Comparison of ENCODE assay signal across 8 cellular contexts in the genomic region with DNA sequence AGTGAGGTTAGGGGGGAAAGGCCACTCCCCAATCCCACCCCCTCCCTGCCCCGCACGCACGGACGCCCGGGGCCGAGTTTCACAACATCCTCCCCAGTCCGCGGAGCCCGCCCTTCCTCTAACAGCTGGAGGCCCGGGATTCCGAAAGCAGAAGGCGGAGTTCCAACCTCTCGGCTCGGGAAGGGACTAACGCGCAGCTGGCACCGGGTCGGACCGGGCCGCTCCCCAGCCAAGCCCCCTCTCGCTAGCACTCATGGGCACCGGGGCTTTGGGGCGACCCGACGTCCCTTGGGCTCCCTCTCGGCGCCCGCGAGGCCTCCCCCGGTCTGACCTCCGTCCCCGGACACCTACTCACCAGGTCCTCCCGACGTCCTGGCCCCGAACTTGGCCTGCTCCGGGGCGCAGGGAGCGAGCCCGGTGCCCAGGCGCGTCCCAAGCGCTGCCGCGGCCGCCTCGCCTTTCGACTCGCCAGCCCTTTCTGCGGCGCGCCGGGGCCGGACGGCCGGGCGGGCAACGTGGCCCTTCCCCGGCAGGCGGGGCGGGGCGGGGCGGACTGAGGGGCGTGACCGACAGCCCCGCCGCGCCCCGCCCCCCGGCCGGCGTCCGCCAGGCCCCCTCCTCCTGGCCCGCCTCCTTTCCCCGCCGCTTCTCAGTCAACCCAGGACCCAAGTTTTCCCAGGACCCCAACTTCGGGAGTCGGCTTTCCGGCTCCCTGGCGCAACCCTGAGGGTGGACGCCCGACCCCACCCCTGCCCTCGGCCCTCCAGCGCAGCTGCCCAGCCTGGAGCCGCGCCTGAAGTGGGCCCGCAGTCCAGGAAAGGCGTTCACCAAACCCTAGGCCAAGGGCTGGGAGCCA. TPM values are rescaled to one million over a fixed set of nuclear protein-coding genes. Genes with fewer than 3 reads are reported as not detected.
DNase-seq lines count a peak whose midpoint lies in the region; ATAC-seq and TF ChIP-seq lines count a peak whose summit lies in the region.

A gene (minus strand): TSS at position 482 of the 856 bp plus-strand sequence. CDS start 9,835 bp downstream, outside the sequence.

- no peak for TF ChIP-seq CTCF in lung (IDR thresholded peaks at IDR 0.05; ENCODE audit: control extremely low read depth, extremely low read depth)

- ATAC-seq in HG02938 (IDR thresholded peaks at IDR 0.05; ENCODE audit: unreplicated experiment): peak; percentile 30
- ATAC-seq in lung (ENCODE audit: insufficient read depth, low FRiP score): peak; percentile 88

- DNase-seq in NCI-H146 (lab: John Stamatoyannopoulos, UW) (peak; percentile 56), NCI-H146 treated with DMSO at 0.1 percent for 48 hours (lab: John Stamatoyannopoulos, UW; ENCODE audit: unreplicated experiment) (no peak), NCI-H345 treated with DMSO at 0.1 percent for 48 hours (lab: John Stamatoyannopoulos, UW; ENCODE audit: unreplicated experiment) (peak; percentile 36), ecto neural progenitor cell (ENCODE audit: low spot score) (peak; percentile 87), lung (ENCODE audit: low spot score) (peak; percentile 90)
- peak; percentile 81 for DNase-seq in activated CD4-positive, alpha-beta T cell treated with anti-CD3 and anti-CD28 coated beads, Interleukin-2, amount 50 U/mL, for 48 hours
- peak; percentile 53 to 87 (median 55) for DNase-seq in stimulated activated CD4-positive, alpha-beta T cell treated with anti-CD3 and anti-CD28 coated beads, TNF-alpha, amount 100 ng/mL, for 4 hours (ENCODE audit: low read depth in 3 of 3)

- peak within 1 kb of the TSS; percentile 95 for H3K4me3 ChIP-seq in lung

- peaks cover 0 to 14% of the 10 kb centered on the region in 2 donors for H3K36me3 ChIP-seq in lung (ENCODE audit: control insufficient read depth in 2 of 2, insufficient read depth in 2 of 2, low read length in 2 of 2)

- H3K4me1 ChIP-seq in lung (ENCODE audit: control insufficient read depth in 2 of 2, insufficient read depth in 2 of 2, low read length in 2 of 2): peaks cover 29 to 44% of the 10 kb centered on the region in 2 donors

- WGBS in lung, 2 donors: 0 to 1% methylated on average over 59 to 87 of the region's 87 CpGs

- no peaks in the 10 kb centered on the region for H3K27me3 ChIP-seq in lung (ENCODE audit: control insufficient read depth, insufficient read depth)

- H3K27ac ChIP-seq in lung (ENCODE audit: low read depth in 1 of 2, low read length in 1 of 2): peak within 1 kb of the TSS; percentile 93 to 98

- no peaks in the 10 kb centered on the region for H3K9me3 ChIP-seq in lung (ENCODE audit: control insufficient read depth in 2 of 2, insufficient read depth in 1 of 2, low read length in 1 of 2)

RNA-seq across cellular contexts. Expression of the gene that starts here (rescaled TPM):
- total RNA-seq in lung: 100 to 1,000 TPM; 117 to 274 TPM
- polyA plus RNA-seq in lung: 100 to 1,000 TPM; 149 to 415 TPM
